In the genomic region with DNA sequence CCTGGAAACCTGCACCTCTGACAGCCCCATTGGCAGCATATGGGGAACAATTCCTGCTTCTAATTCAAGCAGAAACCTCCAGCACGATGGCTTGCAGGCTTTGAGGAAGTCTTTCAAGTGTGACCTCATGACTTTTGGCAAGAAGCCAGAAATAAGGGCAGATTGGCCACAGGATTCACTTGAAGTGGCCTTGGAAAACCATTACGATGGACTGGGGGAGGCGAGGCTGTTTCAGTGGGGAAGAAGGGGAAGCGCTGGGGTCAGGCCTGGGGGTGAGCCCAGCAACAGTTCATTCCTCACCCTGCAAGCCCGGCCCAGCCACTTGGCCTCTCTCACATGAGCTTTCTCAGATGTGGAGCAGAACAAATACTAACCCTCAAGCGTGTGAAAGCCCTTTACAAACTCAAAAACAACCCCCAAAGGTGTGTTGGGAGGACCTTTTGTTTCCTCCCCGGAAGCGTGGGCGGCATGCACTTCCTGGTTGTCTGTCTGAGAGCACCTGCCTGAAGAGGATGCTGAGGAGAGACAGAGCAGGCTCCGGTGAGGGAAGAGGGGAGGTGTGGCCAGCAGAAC, we compare ENCODE assay signal across 1 cellular context.
TF ChIP-seq lines count a peak whose summit lies in the region.

No MANE protein-coding gene starts in this region.

TF ChIP-seq in HEK293, 187 proteins besides CTCF, POLR2A, EP300 and RAD21 (continued from another document):
- TF ChIP-seq ZNF624 (tag by site-specific recombination; IDR thresholded peaks at IDR 0.05) (no peak), ZNF184 (tag by site-specific recombination; IDR thresholded peaks at IDR 0.05) (0 out of 2 replicates have a peak, but pooled peaks have one; percentile 27)
